1 cellular context compared by ENCODE assay signal in genomic region chr10:45581497-45582385, GRCh38.
TF ChIP-seq lines count a peak whose summit lies in the region.

No MANE protein-coding gene starts in this region.

TF ChIP-seq in GM12878, 131 proteins besides CTCF, POLR2A, EP300 and RAD21 (continued from another document):
- TF ChIP-seq E2F8 (IDR thresholded peaks at IDR 0.05; ENCODE audit: low read depth, partially characterized antibody) (no peak), SKIL (IDR thresholded peaks at IDR 0.05; ENCODE audit: low read depth, poor library complexity, severe bottlenecking) (no peak), CEBPZ (IDR thresholded peaks at IDR 0.05; ENCODE audit: low read depth, low read length) (no peak)
